12 cellular contexts compared by ENCODE assay signal in the genomic region with DNA sequence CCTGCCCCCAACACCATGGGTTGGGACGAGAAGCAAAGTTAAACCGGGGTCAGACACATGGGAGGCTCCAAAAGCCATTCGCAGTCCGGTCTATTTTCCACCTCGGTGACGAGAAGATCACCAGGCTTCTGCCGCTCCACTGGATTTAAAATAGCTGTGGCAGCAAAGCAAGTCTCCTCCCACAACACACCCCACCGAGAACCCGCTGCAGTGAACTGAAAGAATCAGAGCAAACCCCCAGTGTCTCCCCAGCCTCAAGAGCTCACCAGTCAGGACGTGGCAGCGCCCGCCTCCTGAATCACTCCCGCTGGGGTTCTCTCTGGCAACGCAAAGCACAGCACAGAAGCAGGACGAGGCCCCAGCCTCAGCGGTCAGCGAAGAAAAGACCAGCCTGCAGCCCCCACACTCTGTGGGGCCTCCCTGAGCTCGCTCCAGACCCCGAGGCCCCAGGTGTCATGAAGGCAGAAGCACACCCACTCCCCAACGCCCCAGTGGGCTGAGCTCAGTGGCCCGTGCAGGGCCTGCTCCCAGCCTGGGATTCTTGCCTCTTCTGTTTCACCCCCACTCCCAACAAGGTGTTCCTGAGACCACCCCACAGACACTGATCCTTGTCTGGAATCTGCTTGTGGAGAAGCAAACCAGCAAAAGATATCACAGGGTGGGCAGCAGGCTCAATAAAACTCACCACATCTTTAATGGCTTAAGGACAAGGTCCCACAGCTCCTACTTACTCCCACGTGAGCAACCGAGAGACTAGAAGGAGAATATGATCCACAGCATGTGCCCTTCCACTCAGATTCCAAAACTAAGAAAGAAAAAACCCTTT.
"Had no signal": no experiment of that assay in that cellular context is flagged by ENCODE, and none has a peak within 500 bp of the region (broad histone marks: within the 10 kb centered on the region; RNA-seq: fewer than 3 reads in every experiment).

No MANE protein-coding gene starts in this region.

- H3K4me3 Mint-ChIP-seq: activated naive CD4-positive, alpha-beta T cell treated with anti-CD3 and anti-CD28 coated beads, Interleukin-2, amount 50 U/mL, for 24 hours; activated T-helper 17 cell treated with anti-CD3 and anti-CD28 coated beads, Interleukin-2, amount 50 U/mL, for 72 hours had no signal

- H3K36me3 ChIP-seq: adrenal gland, esophagus squamous epithelium, upper lobe of left lung had no signal

- H3K27me3 Mint-ChIP-seq: activated naive CD4-positive, alpha-beta T cell treated with anti-CD3 and anti-CD28 coated beads, Interleukin-2, amount 50 U/mL, for 24 hours had no signal

- H3K27ac ChIP-seq: adrenal gland, esophagus squamous epithelium, upper lobe of left lung had no signal

- ATAC-seq: activated T-helper 17 cell treated with anti-CD3 and anti-CD28 coated beads, Interleukin-2, amount 50 U/mL, for 72 hours; Right ventricle myocardium inferior had no signal

- H3K4me3 ChIP-seq: adrenal gland, esophagus squamous epithelium, lung, upper lobe of left lung had no signal

- H3K27me3 ChIP-seq: adrenal gland, upper lobe of left lung had no signal

- H3K27ac Mint-ChIP-seq: activated naive CD4-positive, alpha-beta T cell treated with anti-CD3 and anti-CD28 coated beads, Interleukin-2, amount 50 U/mL, for 24 hours; activated T-helper 17 cell treated with anti-CD3 and anti-CD28 coated beads, Interleukin-2, amount 50 U/mL, for 72 hours had no signal

- DNase-seq: activated CD4-positive, CD25-positive, alpha-beta regulatory T cell treated with anti-CD3 and anti-CD28 coated beads, Interleukin-2, amount 50 U/mL, for 72 hours; adrenal gland; effector CD4-positive, alpha-beta T cell; esophagus squamous epithelium; naive B cell; stimulated activated CD4-positive, alpha-beta T cell treated with anti-CD3 and anti-CD28 coated beads, Interleukin-2, amount 100 ng/mL, for 48 hours; stimulated activated naive CD4-positive, alpha-beta T cell; upper lobe of left lung had no signal

- H3K4me1 Mint-ChIP-seq: activated naive CD4-positive, alpha-beta T cell treated with anti-CD3 and anti-CD28 coated beads, Interleukin-2, amount 50 U/mL, for 24 hours; activated T-helper 17 cell treated with anti-CD3 and anti-CD28 coated beads, Interleukin-2, amount 50 U/mL, for 72 hours had no signal

- H3K4me1 ChIP-seq: adrenal gland, esophagus squamous epithelium, upper lobe of left lung had no signal
